ENCODE assay signal across 1 cellular context in genomic region chr3:57065588-57065987, GRCh38.
TF ChIP-seq lines count a peak whose summit lies in the region.

No MANE protein-coding gene starts in this region.

TF ChIP-seq in IMR-90, 13 proteins besides CTCF, POLR2A, EP300 and RAD21 (continued from another document):
- no peak for TF ChIP-seq ELK1 (IDR thresholded peaks at IDR 0.05; ENCODE audit: borderline replicate concordance, low read depth, low read length)
- TF ChIP-seq NFE2L2 (IDR thresholded peaks at IDR 0.05; ENCODE audit: low read depth, low read length), result no peak
